In the genomic region with DNA sequence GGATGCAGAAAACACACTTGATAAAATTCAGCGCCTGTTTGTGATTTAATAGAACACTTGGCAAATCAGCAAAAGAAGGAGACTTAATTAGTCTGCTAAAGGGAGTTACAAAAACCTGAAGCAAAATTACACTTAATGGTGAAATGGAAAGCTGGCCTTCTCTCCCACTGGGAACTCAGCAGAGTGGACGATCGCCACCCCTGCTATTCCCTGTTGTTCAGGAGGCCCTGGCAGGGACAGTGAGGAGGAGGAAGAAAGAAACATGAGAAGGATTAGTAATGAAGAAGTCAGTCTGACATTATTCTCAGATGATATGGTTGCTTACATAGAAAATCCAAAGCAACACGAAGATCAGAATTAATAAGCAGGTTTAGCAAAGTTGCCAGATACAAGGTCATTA, we compare ENCODE assay signal across 23 cellular contexts. TPM values are rescaled to one million over a fixed set of nuclear protein-coding genes. Genes with fewer than 3 reads are reported as not detected.
DNase-seq lines count a peak whose midpoint lies in the region; ATAC-seq, FAIRE-seq and TF ChIP-seq lines count a peak whose summit lies in the region.
"Had no signal": no experiment of that assay in that cellular context is flagged by ENCODE, and none has a peak within 500 bp of the region (broad histone marks: within the 10 kb centered on the region; RNA-seq: fewer than 3 reads in every experiment).

No MANE protein-coding gene starts in this region.

- TF ChIP-seq POLR2A in H1 (IDR thresholded peaks at IDR 0.05; ENCODE audit: control extremely low read depth in 1 of 2, low read depth in 2 of 2, low read length in 2 of 2): no peak

- POLR2A ChIA-PET in HEK293 (lab: Yijun Ruan, JAX) (no interaction called here), H1 (lab: Charles Lee; ENCODE audit: partially characterized antibody) (interaction anchor here (1.0 kb wide), 1 partner anchor 11 kb away, joined by 3 read pairs; no protein-coding TSS in a partner anchor)

- no peak for TF ChIP-seq EP300 in H1 (IDR thresholded peaks at IDR 0.05; ENCODE audit: borderline replicate concordance in 1 of 2, low read depth in 2 of 2, low read length in 2 of 2)

- no peak overlapping the region for H3K4ac ChIP-seq in H1 (replicated peaks; ENCODE audit: insufficient read length, low read depth, low read length)

- DNase-seq in H1 (ENCODE audit: low read depth in 1 of 2, low spot score in 2 of 2) (no peak), osteoblast (ENCODE audit: insufficient read length, low spot score, missing footprints) (peak; percentile 15), ecto neural progenitor cell (ENCODE audit: low spot score) (no peak), AG08396 (ENCODE audit: low spot score) (no peak)
- DNase-seq: AML-193; BE2C; CD4-positive, alpha-beta T cell; CD8-positive, alpha-beta memory T cell; DMS 273 treated with DMSO at 0.1 percent for 48 hours; DMS79; EL; GDM1 had no signal

- H3K4me3 ChIP-seq in HEK293 (ENCODE audit: low read depth, low read length) (no peak overlapping the region), H1 (ENCODE audit: extremely low read depth in 1 of 4, insufficient read depth in 2 of 4, low read depth in 3 of 4, low read length in 4 of 4) (no peak overlapping the region), osteoblast (ENCODE audit: insufficient read depth, low read length) (no peak overlapping the region)
- H3K4me3 ChIP-seq: BLaER1 treated with 17β-estradiol and CSF1 and Interleukin-3, amounts not matched to agents 10 nM and 100 nM; GM12878; GM23338; HAP-1 had no signal

- TF ChIP-seq RAD21 in H1 (IDR thresholded peaks at IDR 0.05 in 1 of 2, conservative IDR thresholded peaks at IDR 0.05 in 1 of 2; ENCODE audit: low read depth in 2 of 2, low read length in 2 of 2): no peak

- H2BK20ac ChIP-seq in H1 (ENCODE audit: low read length): 0 out of 2 replicates have a peak overlapping the region, but pooled peaks have one; percentile 78

- H4K91ac ChIP-seq in H1 (replicated peaks; ENCODE audit: insufficient read length, low read length): no peak overlapping the region

- H2AFZ ChIP-seq in H1 (ENCODE audit: low read length) (no peak overlapping the region), osteoblast (ENCODE audit: low read length) (no peak overlapping the region)
- H2AFZ ChIP-seq: GM23338 had no signal

- no peak overlapping the region for H4K8ac ChIP-seq in H1 (ENCODE audit: extremely low read depth, insufficient read depth, low read length)

- no peaks in the 10 kb centered on the region for H3K79me1 ChIP-seq in H1 (ENCODE audit: low read depth, low read length)

- H3K9me3 ChIP-seq in HEK293 (ENCODE audit: control insufficient read depth, insufficient read depth, low read depth, low read length) (no peaks in the 10 kb centered on the region), H1 (ENCODE audit: insufficient read depth in 2 of 2, low read depth in 1 of 2, low read length in 1 of 2) (no peaks in the 10 kb centered on the region), osteoblast (ENCODE audit: low read depth, low read length) (no peaks in the 10 kb centered on the region)
- H3K9me3 ChIP-seq: BE2C, HAP-1 had no signal

- ATAC-seq in HG03520 (IDR thresholded peaks at IDR 0.05; ENCODE audit: unreplicated experiment): no peak
- ATAC-seq: GM12878, GM23338 had no signal

- H3K4me1 ChIP-seq in HEK293 (ENCODE audit: control insufficient read depth, insufficient read depth, low read length): peaks cover 3% of the 10 kb centered on the region
- H3K4me1 ChIP-seq in H1 (replicated peaks in 1 of 4; ENCODE audit: control insufficient read depth in 3 of 4, insufficient read depth in 4 of 4, low read length in 3 of 4): peaks cover 8 to 29% (median 10%) of the 10 kb centered on the region in 4 experiments
- no peaks in the 10 kb centered on the region for H3K4me1 ChIP-seq in osteoblast (ENCODE audit: insufficient read depth, low read length)
- H3K4me1 ChIP-seq: BE2C had no signal

- H4K20me1 ChIP-seq in H1 (replicated peaks in 1 of 2; ENCODE audit: control insufficient read depth in 1 of 2, insufficient read depth in 2 of 2, low read length in 2 of 2) (no peaks in the 10 kb centered on the region), osteoblast (ENCODE audit: insufficient read depth, low read length) (no peaks in the 10 kb centered on the region)

- H2BK15ac ChIP-seq in H1 (ENCODE audit: low read length): no peak overlapping the region

- no peak overlapping the region for H3K14ac ChIP-seq in H1 (ENCODE audit: insufficient read length)

- no peak overlapping the region for H3K27ac ChIP-seq in HEK293 (ENCODE audit: extremely low read depth, low read depth, low read length)
- no peak overlapping the region for H3K27ac ChIP-seq in H1 (ENCODE audit: low read depth, low read length)
- no peak overlapping the region for H3K27ac ChIP-seq in osteoblast (ENCODE audit: low read depth, low read length)
- H3K27ac ChIP-seq: 22Rv1; BLaER1 treated with 17β-estradiol and CSF1 and Interleukin-3, amounts not matched to agents 10 nM and 100 nM had no signal

- no peak overlapping the region for H3K9ac ChIP-seq in H1 (replicated peaks in 1 of 4; ENCODE audit: extremely low read depth in 1 of 4, low read depth in 3 of 4, low read length in 3 of 4)
- H3K9ac ChIP-seq: BLaER1 treated with 17β-estradiol and CSF1 and Interleukin-3, amounts not matched to agents 10 nM and 100 nM had no signal

- H3K27me3 ChIP-seq in H1 (replicated peaks in 1 of 4; ENCODE audit: control insufficient read depth in 3 of 4, extremely low read depth in 1 of 4, insufficient read depth in 3 of 4, low read length in 3 of 4) (0 out of 7 replicates have a peak, but pooled peaks cover 0 to 2% (median 0%) of the 10 kb centered on the region in 4 experiments), osteoblast (ENCODE audit: insufficient read depth, low read length) (peaks cover 9% of the 10 kb centered on the region)

- CTCF ChIA-PET in HEK293 (lab: Yijun Ruan, JAX) (no interaction called here), H1 (lab: Charles Lee; ENCODE audit: partially characterized antibody) (interaction anchor here (3.7 kb wide), 1 partner anchor 11 kb away, joined by 13 read pairs; no protein-coding TSS in a partner anchor)

- no peak overlapping the region for H4K5ac ChIP-seq in H1 (ENCODE audit: insufficient read length, low read depth, low read length)

- peaks cover 4% of the 10 kb centered on the region; the same call in 1 of the 2 replicates for H3K23me2 ChIP-seq in H1 (ENCODE audit: low read depth, low read length)

- H2BK120ac ChIP-seq in H1 (replicated peaks; ENCODE audit: low read depth, low read length): no peak overlapping the region

- no peak for FAIRE-seq in H1 (lab: Jason Lieb, UNC)
- FAIRE-seq: A204.1, D721Med, GM12878, GM19239, H54 had no signal

- TF ChIP-seq CTCF in HEK293 (tag by site-specific recombination; IDR thresholded peaks at IDR 0.05) (no peak), H1 (IDR thresholded peaks at IDR 0.05; ENCODE audit: control extremely low read depth in 1 of 3, insufficient read depth in 1 of 3, low read depth in 1 of 3, low read length in 3 of 3) (no peak), osteoblast (IDR thresholded peaks at IDR 0.05; ENCODE audit: extremely low read depth, low read depth, low read length) (no peak)

- no peak overlapping the region for H2BK12ac ChIP-seq in H1 (ENCODE audit: low read depth, low read length)

- no peak overlapping the region for H3K18ac ChIP-seq in H1 (ENCODE audit: extremely low read depth, low read length)

- H2BK5ac ChIP-seq in H1 (ENCODE audit: low read depth, low read length): no peak overlapping the region

- 84% methylated on average over 4 of the region's 4 CpGs; no CpG with 5 or more reads in 1 of the 2 experiments for WGBS in H1 (ENCODE audit: extremely low coverage in 1 of 2, insufficient coverage in 1 of 2, insufficient read length in 1 of 2, insufficient replicate concordance in 2 of 2, low coverage in 1 of 2, low lambda C conversion rate in 2 of 2, missing lambda C conversion rate in 1 of 2), 2 experiments

- no peak overlapping the region for H2AK5ac ChIP-seq in H1 (ENCODE audit: low read depth, low read length)

- H3K79me2 ChIP-seq in H1 (ENCODE audit: control insufficient read depth in 1 of 2, insufficient read depth in 2 of 2, low read length in 2 of 2) (no peaks in the 10 kb centered on the region), osteoblast (ENCODE audit: insufficient read depth, low read length) (no peaks in the 10 kb centered on the region)

- no peak overlapping the region for H3K56ac ChIP-seq in H1 (replicated peaks; ENCODE audit: insufficient read length, low read depth, low read length)

- H3K36me3 ChIP-seq in HEK293 (ENCODE audit: control insufficient read depth in 2 of 2, insufficient read depth in 1 of 2, low read length in 2 of 2): no peaks in the 10 kb centered on the region
- no peaks in the 10 kb centered on the region; a peak in 2 of 8 replicates for H3K36me3 ChIP-seq in H1 (ENCODE audit: control insufficient read depth in 2 of 4, insufficient read depth in 4 of 4, low read length in 3 of 4)
- H3K36me3 ChIP-seq in osteoblast (ENCODE audit: insufficient read depth, low read length): no peaks in the 10 kb centered on the region
- H3K36me3 ChIP-seq: BE2C; BLaER1 treated with 17β-estradiol and CSF1 and Interleukin-3, amounts not matched to agents 10 nM and 100 nM; HAP-1 had no signal

- no peak overlapping the region for H3K23ac ChIP-seq in H1 (ENCODE audit: insufficient read length)

- H3K4me2 ChIP-seq in H1 (ENCODE audit: insufficient read depth in 1 of 2, low read depth in 2 of 2, low read length in 2 of 2) (no peak overlapping the region), osteoblast (ENCODE audit: insufficient read depth, low read length) (no peak overlapping the region)
- H3K4me2 ChIP-seq: BLaER1 treated with 17β-estradiol and CSF1 and Interleukin-3, amounts not matched to agents 10 nM and 100 nM; GM23338 had no signal

TF ChIP-seq in HEK293, 187 proteins besides CTCF, POLR2A, EP300 and RAD21 (continues in another document):
- no peak for TF ChIP-seq ZNF169 (tag by site-specific recombination; IDR thresholded peaks at IDR 0.05)

TF ChIP-seq in H1, 55 proteins besides CTCF, POLR2A, EP300 and RAD21 (continues in another document):
- TF ChIP-seq RFX5 (IDR thresholded peaks at IDR 0.05; ENCODE audit: borderline replicate concordance, low read depth, low read length): no peak
- TF ChIP-seq, protein P1, sequence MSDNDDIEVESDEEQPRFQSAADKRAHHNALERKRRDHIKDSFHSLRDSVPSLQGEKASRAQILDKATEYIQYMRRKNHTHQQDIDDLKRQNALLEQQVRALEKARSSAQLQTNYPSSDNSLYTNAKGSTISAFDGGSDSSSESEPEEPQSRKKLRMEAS (IDR thresholded peaks at IDR 0.05): no peak
- TF ChIP-seq TBP (IDR thresholded peaks at IDR 0.05; ENCODE audit: low read depth, low read length): no peak

RNA-seq across cellular contexts. Expression of gene KNDC1, which starts 5.6 kb away (rescaled TPM):
- 16.7 and 19.3 TPM in 2 replicates for total RNA-seq in H1 (2021; fragmentation: NEBNext Ultra II Directional; extraction: Animal tissue kit (Norgen Biotek cat#: 25700))
- 7.5 and 10.4 TPM in 2 replicates for polyA plus RNA-seq in H1 (2011; rRNA removed)
- 8.2 TPM for polyA plus RNA-seq in H1 (2011; cell fraction: cytosol; rRNA removed)
- 24.2 TPM for polyA plus RNA-seq in H1 (2011; cell fraction: nucleus; rRNA removed)
- 10.6 to 18.0 TPM (median 14.3 TPM) in 4 replicates for polyA plus RNA-seq in H1 (2012, experiment 1 of 2)
- polyA plus RNA-seq in H1 (2012, experiment 2 of 2): 7.0 TPM
- polyA plus RNA-seq in H1 (2013, experiment 1 of 2): 6.2 TPM
- 5.8 TPM for polyA plus RNA-seq in H1 (2013, experiment 2 of 2)
- 14.2 and 17.3 TPM in 2 replicates for polyA minus RNA-seq in H1 (2011; rRNA and poly(A)+ RNA removed)
- polyA minus RNA-seq in H1 (2011; cell fraction: cytosol; rRNA and poly(A)+ RNA removed): 9.8 TPM
- 27.6 TPM for polyA minus RNA-seq in H1 (2011; cell fraction: nucleus; rRNA and poly(A)+ RNA removed)
- under 0.01 TPM in 1 of 2 replicates, not detected in the other for total RNA-seq in osteoblast
- total RNA-seq: CD4-positive, alpha-beta T cell; CD8-positive, alpha-beta memory T cell had no signal

Comparison
In these comparisons a context has a peak if more than half of its experiments do, and no peak if none do; other contexts are left out.
1. RNA of gene KNDC1, which starts 5.6 kb away (total RNA-seq): 16.7 to 19.3 TPM in H1; under 0.01 TPM in osteoblast; every median in the first group is over 10 times any median in the second.